ENCODE assay signal across 8 cellular contexts in genomic region chr1:33257759-33258712, GRCh38. TPM values are rescaled to one million over a fixed set of nuclear protein-coding genes. Genes with fewer than 3 reads are reported as not detected.
A peak's percentile ranks its signal among the peaks of the same experiment; 100 is the strongest.
DNase-seq lines count a peak whose midpoint lies in the region; ATAC-seq, FAIRE-seq and TF ChIP-seq lines count a peak whose summit lies in the region.

No MANE protein-coding gene starts in this region.

- CTCF ChIA-PET in Caco-2 (lab: Charles Lee), result interaction anchor here (0.7 to 1.0 kb wide), 2 partner anchors 38 to 39 kb away, joined by 3 read pairs; no protein-coding TSS in a partner anchor
- CTCF ChIA-PET in OCI-LY7 (lab: Charles Lee; ENCODE audit: unreplicated experiment), result interaction anchor here (1.1 kb wide), 1 partner anchor 77 kb away, joined by 3 read pairs; the partner anchor contains the start of gene TRIM62

- H3K9me2 ChIP-seq in OCI-LY7 (ENCODE audit: insufficient read depth, low read length), result no peaks in the 10 kb centered on the region

- peak overlapping the region; percentile 73 for H3K27ac ChIP-seq in OCI-LY7 (ENCODE audit: low read depth, low read length, poor library complexity, severe bottlenecking)
- peak overlapping the region; percentile 88 to 99 (median 94) for H3K27ac ChIP-seq in esophagus squamous epithelium
- H3K27ac ChIP-seq in pancreas, result peak overlapping the region; percentile 68 to 83 (median 80)

- H4K20me1 ChIP-seq in OCI-LY7 (ENCODE audit: insufficient read depth, low read length), result no peaks in the 10 kb centered on the region

- no peaks in the 10 kb centered on the region for H3K27me3 Mint-ChIP-seq in Caco-2 (ENCODE audit: insufficient read depth, unreplicated experiment)

- ATAC-seq in pancreas (peak; percentile 9 to 37 (median 21)), HG02763 (IDR thresholded peaks at IDR 0.05; ENCODE audit: unreplicated experiment) (no peak), GM21360 (IDR thresholded peaks at IDR 0.05; ENCODE audit: unreplicated experiment) (no peak)

- H3K4me3 Mint-ChIP-seq in Caco-2 (ENCODE audit: unreplicated experiment), result peak overlapping the region; percentile 79

- H3K9me3 ChIP-seq in Caco-2 (no peaks in the 10 kb centered on the region), OCI-LY7 (ENCODE audit: low read length) (no peaks in the 10 kb centered on the region), esophagus squamous epithelium (no peaks in the 10 kb centered on the region), pancreas (no peaks in the 10 kb centered on the region)

- H3K4me1 ChIP-seq in Caco-2 (peaks cover 23% of the 10 kb centered on the region), OCI-LY7 (ENCODE audit: insufficient read depth, low read length, poor library complexity, severe bottlenecking) (peaks cover 27% of the 10 kb centered on the region), esophagus squamous epithelium (peaks cover 22 to 68% (median 26%) of the 10 kb centered on the region in 3 donors), pancreas (peaks cover 8 to 16% (median 12%) of the 10 kb centered on the region in 3 donors)

- intact Hi-C loops in Caco-2 (cut with micrococcal nuclease; ENCODE audit: unreplicated experiment), result loop anchor here (2.0 kb wide), 1 partner anchor 39 kb away; no protein-coding TSS in a partner anchor
- intact Hi-C loops in OCI-LY7 (cut with micrococcal nuclease; ENCODE audit: unreplicated experiment), result loop anchor here (2.0 kb wide), 1 partner anchor 77 kb away; no protein-coding TSS in a partner anchor
- intact Hi-C loops in esophagus squamous epithelium (cut with DNase I), result no loop called here
- intact Hi-C loops in pancreas (cut with DNase I), result no loop called here

- peaks cover 16% of the 10 kb centered on the region for H3K4me1 Mint-ChIP-seq in Caco-2 (ENCODE audit: low read depth, unreplicated experiment)

- TF ChIP-seq POLR2A in esophagus squamous epithelium (IDR thresholded peaks at IDR 0.05), result no peak

- BruUV-seq in Caco-2 (replicated peaks; lab: Mats Ljungman, UMichigan) (no TSS peak), OCI-LY7 (replicated peaks; lab: Mats Ljungman, UMichigan) (no TSS peak)

- no peak for TF ChIP-seq CTCF in Caco-2 (IDR thresholded peaks at IDR 0.05; ENCODE audit: insufficient read depth in 1 of 2, low read depth in 1 of 2, low read length in 1 of 2, severe bottlenecking in 1 of 2, unreplicated experiment in 1 of 2)
- no peak for TF ChIP-seq CTCF in OCI-LY7 (conservative IDR thresholded peaks at IDR 0.05; ENCODE audit: low read length)
- no peak for TF ChIP-seq CTCF in esophagus squamous epithelium (IDR thresholded peaks at IDR 0.05)
- TF ChIP-seq CTCF in pancreas (IDR thresholded peaks at IDR 0.05), result no peak

- peak overlapping the region; percentile 95 for H3K4me2 ChIP-seq in OCI-LY7 (ENCODE audit: low read length)

- FAIRE-seq in pancreas (lab: Jason Lieb, UNC), result no peak

- peaks cover 23% of the 10 kb centered on the region for H3K36me3 Mint-ChIP-seq in Caco-2 (ENCODE audit: insufficient read depth, unreplicated experiment)

- H3K9me3 Mint-ChIP-seq in Caco-2 (ENCODE audit: unreplicated experiment), result no peaks in the 10 kb centered on the region

- H3K27ac Mint-ChIP-seq in Caco-2 (ENCODE audit: unreplicated experiment), result peak overlapping the region; percentile 93

- H3K4me3 ChIP-seq in Caco-2 (ENCODE audit: low read depth, low read length) (peak overlapping the region; percentile 47), OCI-LY7 (ENCODE audit: low read depth, low read length, poor library complexity, severe bottlenecking) (peak overlapping the region; percentile 73), esophagus squamous epithelium (peak overlapping the region; percentile 36 to 86 (median 66)), pancreas (peak overlapping the region; percentile 35 to 64 (median 41))

- peak overlapping the region; percentile 93; the same call in 1 of the 2 replicates for H2AFZ ChIP-seq in OCI-LY7 (ENCODE audit: low read length)

- POLR2A ChIA-PET in Caco-2 (lab: Charles Lee), result no interaction called here
- POLR2A ChIA-PET in OCI-LY7 (lab: Charles Lee), result interaction anchor here (1.1 to 1.4 kb wide), 3 partner anchors 21 to 131 kb away, joined by 3 to 8 read pairs (median 3); partner anchors contain the start of gene TRIM62

- peak; percentile 37 to 61 for DNase-seq in Caco-2
- DNase-seq in OCI-LY7 (ENCODE audit: low spot score), result peak; percentile 41
- no peak for DNase-seq in esophagus squamous epithelium (lab: John Stamatoyannopoulos, UW)
- DNase-seq in pancreas, result peak in 4 of 6 donors; percentile 17 to 60 (median 44)
- no peak for DNase-seq in stimulated activated naive CD4-positive, alpha-beta T cell (lab: John Stamatoyannopoulos, UW)
- DNase-seq in NCI-H1105 (lab: John Stamatoyannopoulos, UW), result no peak

- H3K36me3 ChIP-seq in Caco-2 (ENCODE audit: control insufficient read depth, insufficient read depth, low read length) (no peaks in the 10 kb centered on the region), OCI-LY7 (ENCODE audit: insufficient read depth, low read length) (no peaks in the 10 kb centered on the region), esophagus squamous epithelium (peaks cover 0 to 6% (median 0%) of the 10 kb centered on the region in 3 donors), pancreas (no peaks in the 10 kb centered on the region)

- 36 to 59% methylated on average over 11 to 14 of the region's 19 CpGs for WGBS in esophagus squamous epithelium, 2 donors
- 31 to 34% methylated on average over 19 of the region's 19 CpGs for WGBS in pancreas, 2 donors

- peaks cover 12% of the 10 kb centered on the region for H3K79me2 ChIP-seq in OCI-LY7 (ENCODE audit: insufficient read depth, low read depth, low read length)

- H3K27me3 ChIP-seq in Caco-2 (replicated peaks; ENCODE audit: control insufficient read depth, insufficient read depth, low read length) (no peaks in the 10 kb centered on the region), esophagus squamous epithelium (no peaks in the 10 kb centered on the region), pancreas (no peaks in the 10 kb centered on the region)

RNA-seq across cellular contexts. Expression of gene ZNF362, which starts 1.7 kb away (rescaled TPM):
- 23.2 and 26.9 TPM in 2 replicates for total RNA-seq in Caco-2 (2022)
- total RNA-seq in OCI-LY7 (2014; rRNA removed; shearing (Covaris generic)), result 8.9 and 10.2 TPM in 2 replicates
- total RNA-seq in OCI-LY7 (2022), result 26.1 and 29.0 TPM in 2 replicates
- total RNA-seq in esophagus squamous epithelium, result 10 to 100 TPM in 3 of 4 donors, 1 to 10 TPM in 1; 3.6 to 18.9 (median 13.7) TPM
- total RNA-seq in pancreas, result 10 to 100 TPM; 11.8 to 19.7 (median 13.5) TPM
- polyA plus RNA-seq in pancreas, result 10 to 100 TPM; 13.3 to 14.9 TPM

Comparison
In these comparisons a context has a peak if more than half of its experiments do, and no peak if none do; other contexts are left out.
1. DNase-seq: peak in Caco-2 (2 of 2), OCI-LY7 (single experiment) and pancreas (4 of 6); none in esophagus squamous epithelium (single experiment), stimulated activated naive CD4-positive, alpha-beta T cell (0 of 6) and NCI-H1105 (single experiment).
2. ATAC-seq: peak in pancreas (4 of 4); none in HG02763 (single experiment) and GM21360 (single experiment).
3. intact Hi-C loops: an anchor here in Caco-2 (2.0 kb wide) and OCI-LY7 (2.0 kb wide); none called in esophagus squamous epithelium and pancreas.
4. Peak in every context shown above with its lines, with median percentiles within 50 percentile points of each other: H3K4me3 ChIP-seq and H3K27ac ChIP-seq.